In the genomic region with DNA sequence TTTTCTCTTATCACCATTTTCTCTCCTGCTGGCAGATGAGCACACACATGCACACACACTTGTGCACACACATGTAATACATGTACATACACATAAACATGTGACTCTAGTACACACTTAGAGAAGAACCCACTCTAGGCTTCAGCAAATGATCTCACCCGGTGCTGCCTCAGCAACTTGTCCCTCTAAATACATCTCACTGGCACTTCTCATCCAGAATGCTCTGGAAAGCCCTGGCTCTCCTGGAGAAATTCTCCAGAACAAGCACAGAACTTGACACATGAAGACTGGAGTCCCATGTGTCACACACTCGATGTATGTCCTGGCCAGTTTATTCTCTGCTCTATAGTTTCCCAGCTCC, we compare ENCODE assay signal across 15 cellular contexts.
"Had no signal": no experiment of that assay in that cellular context is flagged by ENCODE, and none has a peak within 500 bp of the region (broad histone marks: within the 10 kb centered on the region; RNA-seq: fewer than 3 reads in every experiment).

No MANE protein-coding gene starts in this region.

- H3K4me1 ChIP-seq: neural progenitor cell had no signal

- H3K9me3 ChIP-seq: ascending aorta, lower lobe of right lung, pancreas, upper lobe of left lung had no signal

- H3K4me3 ChIP-seq: lower lobe of right lung, neural progenitor cell, pancreas, upper lobe of left lung had no signal

- H3K36me3 ChIP-seq: ascending aorta, neural progenitor cell, pancreas had no signal

- H3K27me3 ChIP-seq: ascending aorta, neural progenitor cell, pancreas, upper lobe of left lung had no signal

- H3K27ac ChIP-seq: lower lobe of right lung, neural progenitor cell, pancreas, upper lobe of left lung had no signal

- DNase-seq: activated CD4-positive, alpha-beta T cell treated with anti-CD3 and anti-CD28 coated beads, Interleukin-2, amount 10 ng/mL, durations not matched to agents 24 days and 14 days; activated CD4-positive, CD25-positive, alpha-beta regulatory T cell; activated CD8-positive, alpha-beta memory T cell treated with anti-CD3 and anti-CD28 coated beads, Interleukin-2, amount 50 U/mL, for 48 hours; activated naive CD4-positive, alpha-beta T cell; effector CD4-positive, alpha-beta T cell; foreskin fibroblast; glutamatergic neuron; immature natural killer cell; lower lobe of right lung; pancreas; stimulated activated CD4-positive, alpha-beta T cell treated with anti-CD3 and anti-CD28 coated beads, Interleukin-2, amount 100 ng/mL, for 48 hours; stimulated activated naive B cell treated with anti-CD40 and anti-IgM and Interleukin-4, amounts not matched to agents 10 μg/mL and 1 μg/mL and 100 μg/mL, for 72 hours; upper lobe of left lung had no signal
